In the genomic region with DNA sequence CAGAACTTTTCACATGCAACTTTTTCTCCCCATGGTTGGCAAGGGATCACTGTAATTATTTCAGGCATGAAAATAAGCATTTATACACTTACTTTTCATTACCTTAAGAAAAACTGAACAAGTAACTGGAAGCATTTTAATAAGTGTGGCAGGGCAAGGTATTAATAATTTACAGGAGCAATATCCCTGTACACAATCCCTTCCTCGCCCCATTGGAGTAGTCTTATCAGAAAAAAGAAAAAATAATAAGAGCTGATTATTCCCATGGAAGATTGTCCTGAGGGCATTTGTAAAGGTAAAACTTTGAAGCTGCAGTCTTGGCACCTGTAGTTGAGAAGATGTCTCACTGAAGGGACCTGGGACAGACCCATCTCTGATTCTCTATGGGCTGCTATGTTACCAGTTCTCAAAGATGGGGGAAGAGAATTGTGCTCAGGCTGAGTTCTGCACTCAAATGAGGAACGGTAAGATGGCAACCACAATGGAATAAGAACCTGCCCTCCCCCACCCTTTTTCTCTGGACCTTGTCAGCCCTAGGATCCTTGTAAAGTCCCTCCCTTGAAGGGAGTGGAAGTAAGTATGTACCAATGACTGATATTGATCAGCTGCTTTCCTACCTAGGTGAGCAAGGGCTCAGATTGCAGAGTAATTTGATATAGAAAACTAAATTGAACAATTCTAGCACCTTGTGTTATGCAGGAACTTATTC, we compare ENCODE assay signal across 17 cellular contexts.
DNase-seq lines count a peak whose midpoint lies in the region; ATAC-seq and TF ChIP-seq lines count a peak whose summit lies in the region.
"Had no signal": no experiment of that assay in that cellular context is flagged by ENCODE, and none has a peak within 500 bp of the region (broad histone marks: within the 10 kb centered on the region; RNA-seq: fewer than 3 reads in every experiment).

No MANE protein-coding gene starts in this region.

- no peaks in the 10 kb centered on the region for H3F3A ChIP-seq in smooth muscle cell (ENCODE audit: low read depth)

- CTCF ChIA-PET in activated CD8-positive, alpha-beta T cell treated with anti-CD3 and anti-CD28 coated beads, Interleukin-2, amount 10 ng/mL, durations not matched to agents 7 days and 5 days (lab: Charles Lee) = interaction anchor here (1.1 to 2.8 kb wide), 6 partner anchors 10 to 32 kb away, joined by 3 to 19 read pairs (median 4); no protein-coding TSS in a partner anchor
- CTCF ChIA-PET in activated CD8-positive, alpha-beta T cell treated with anti-CD3 and anti-CD28 coated beads for 36 hours (lab: Charles Lee) = interaction anchor here (1.5 to 2.1 kb wide), 3 partner anchors 16 to 31 kb away, joined by 5 to 7 read pairs (median 5); no protein-coding TSS in a partner anchor

- no peak overlapping the region for H3K9ac ChIP-seq in smooth muscle cell (ENCODE audit: low read depth)

- H3K4me1 ChIP-seq in smooth muscle cell (ENCODE audit: low read depth) = peaks cover 9% of the 10 kb centered on the region
- H3K4me1 ChIP-seq: A549 had no signal

- intact Hi-C loops in activated CD8-positive, alpha-beta T cell treated with anti-CD3 and anti-CD28 coated beads for 36 hours (cut with micrococcal nuclease) = loop anchor here (5.0 kb wide), 1 partner anchor 55 kb away; no protein-coding TSS in a partner anchor

- peak overlapping the region; percentile 81 for H3K4me2 ChIP-seq in smooth muscle cell
- H3K4me2 ChIP-seq: A549 had no signal

- WGBS in smooth muscle cell (ENCODE audit: low lambda C conversion rate) = 87% methylated on average over 2 of the region's 2 CpGs

- H3K4me3 Mint-ChIP-seq in activated CD8-positive, alpha-beta T cell treated with anti-CD3 and anti-CD28 coated beads, Interleukin-2, amount 10 ng/mL, durations not matched to agents 7 days and 5 days = no peak overlapping the region
- H3K4me3 Mint-ChIP-seq in activated CD8-positive, alpha-beta T cell treated with anti-CD3 and anti-CD28 coated beads for 36 hours = no peak overlapping the region
- peak overlapping the region; percentile 29 for H3K4me3 Mint-ChIP-seq in activated naive CD8-positive, alpha-beta T cell treated with anti-CD3 and anti-CD28 coated beads, Interleukin-2, amount 50 U/mL, for 24 hours

- no peak overlapping the region for H2AFZ ChIP-seq in smooth muscle cell (ENCODE audit: low read depth)

- H3K27me3 Mint-ChIP-seq in activated CD8-positive, alpha-beta T cell treated with anti-CD3 and anti-CD28 coated beads, Interleukin-2, amount 10 ng/mL, durations not matched to agents 7 days and 5 days (ENCODE audit: low read depth) = no peaks in the 10 kb centered on the region
- H3K27me3 Mint-ChIP-seq in activated CD8-positive, alpha-beta T cell treated with anti-CD3 and anti-CD28 coated beads for 36 hours = peaks cover 5% of the 10 kb centered on the region
- peaks cover 17% of the 10 kb centered on the region for H3K27me3 Mint-ChIP-seq in activated naive CD8-positive, alpha-beta T cell treated with anti-CD3 and anti-CD28 coated beads, Interleukin-2, amount 50 U/mL, for 24 hours

- ATAC-seq in activated CD8-positive, alpha-beta T cell treated with anti-CD3 and anti-CD28 coated beads, Interleukin-2, amount 10 ng/mL, durations not matched to agents 7 days and 5 days = no peak
- no peak for ATAC-seq in activated CD8-positive, alpha-beta T cell treated with anti-CD3 and anti-CD28 coated beads for 36 hours
- no peak for ATAC-seq in activated naive CD8-positive, alpha-beta T cell treated with anti-CD3 and anti-CD28 coated beads, Interleukin-2, amount 50 U/mL, for 24 hours
- no peak for ATAC-seq in HG03520 (IDR thresholded peaks at IDR 0.05; ENCODE audit: unreplicated experiment)
- ATAC-seq: A549, HCT116 had no signal

- no peaks in the 10 kb centered on the region for H3K27me3 ChIP-seq in smooth muscle cell (ENCODE audit: low read depth)

- no peaks in the 10 kb centered on the region for H3K79me2 ChIP-seq in smooth muscle cell (ENCODE audit: low read depth)

- no peaks in the 10 kb centered on the region for H4K20me1 ChIP-seq in smooth muscle cell (ENCODE audit: low read depth)

- H3K9me3 Mint-ChIP-seq in activated CD8-positive, alpha-beta T cell treated with anti-CD3 and anti-CD28 coated beads, Interleukin-2, amount 10 ng/mL, durations not matched to agents 7 days and 5 days (ENCODE audit: insufficient read depth) = peaks cover 13% of the 10 kb centered on the region
- peaks cover 3% of the 10 kb centered on the region for H3K9me3 Mint-ChIP-seq in activated CD8-positive, alpha-beta T cell treated with anti-CD3 and anti-CD28 coated beads for 36 hours
- H3K9me3 Mint-ChIP-seq in activated naive CD8-positive, alpha-beta T cell treated with anti-CD3 and anti-CD28 coated beads, Interleukin-2, amount 50 U/mL, for 24 hours = peaks cover 7% of the 10 kb centered on the region

- H3K4me3 ChIP-seq in smooth muscle cell = no peak overlapping the region
- H3K4me3 ChIP-seq: A549, K562 had no signal

- peaks cover 50% of the 10 kb centered on the region for H3K4me1 Mint-ChIP-seq in activated CD8-positive, alpha-beta T cell treated with anti-CD3 and anti-CD28 coated beads, Interleukin-2, amount 10 ng/mL, durations not matched to agents 7 days and 5 days (ENCODE audit: low read depth)
- H3K4me1 Mint-ChIP-seq in activated CD8-positive, alpha-beta T cell treated with anti-CD3 and anti-CD28 coated beads for 36 hours (ENCODE audit: low read depth) = peaks cover 36% of the 10 kb centered on the region
- H3K4me1 Mint-ChIP-seq in activated naive CD8-positive, alpha-beta T cell treated with anti-CD3 and anti-CD28 coated beads, Interleukin-2, amount 50 U/mL, for 24 hours = peaks cover 46% of the 10 kb centered on the region

- no peak overlapping the region for H3K27ac ChIP-seq in smooth muscle cell (ENCODE audit: low read depth)
- H3K27ac ChIP-seq: A549, HL-60, RWPE1 had no signal

- no peaks in the 10 kb centered on the region for H3K36me3 ChIP-seq in smooth muscle cell (ENCODE audit: low read depth)

- peaks cover 46% of the 10 kb centered on the region for H3K36me3 Mint-ChIP-seq in activated CD8-positive, alpha-beta T cell treated with anti-CD3 and anti-CD28 coated beads, Interleukin-2, amount 10 ng/mL, durations not matched to agents 7 days and 5 days (ENCODE audit: low read depth)
- H3K36me3 Mint-ChIP-seq in activated CD8-positive, alpha-beta T cell treated with anti-CD3 and anti-CD28 coated beads for 36 hours (ENCODE audit: low read depth) = peaks cover 8% of the 10 kb centered on the region
- H3K36me3 Mint-ChIP-seq in activated naive CD8-positive, alpha-beta T cell treated with anti-CD3 and anti-CD28 coated beads, Interleukin-2, amount 50 U/mL, for 24 hours (ENCODE audit: low read depth) = peaks cover 11% of the 10 kb centered on the region
- H3K36me3 Mint-ChIP-seq: CD4-positive, CD25-positive, alpha-beta regulatory T cell had no signal

- H3K27ac Mint-ChIP-seq in activated CD8-positive, alpha-beta T cell treated with anti-CD3 and anti-CD28 coated beads, Interleukin-2, amount 10 ng/mL, durations not matched to agents 7 days and 5 days = peak overlapping the region; percentile 71
- H3K27ac Mint-ChIP-seq in activated CD8-positive, alpha-beta T cell treated with anti-CD3 and anti-CD28 coated beads for 36 hours = no peak overlapping the region
- H3K27ac Mint-ChIP-seq in activated naive CD8-positive, alpha-beta T cell treated with anti-CD3 and anti-CD28 coated beads, Interleukin-2, amount 50 U/mL, for 24 hours = peak overlapping the region; percentile 71
- H3K27ac Mint-ChIP-seq: CD4-positive, CD25-positive, alpha-beta regulatory T cell had no signal

- no peak for TF ChIP-seq CTCF in activated CD8-positive, alpha-beta T cell treated with anti-CD3 and anti-CD28 coated beads for 36 hours (IDR thresholded peaks at IDR 0.05)
- no peak for TF ChIP-seq CTCF in smooth muscle cell (IDR thresholded peaks at IDR 0.05; ENCODE audit: borderline replicate concordance, insufficient read depth, poor library complexity, severe bottlenecking)

- POLR2A ChIA-PET in activated CD8-positive, alpha-beta T cell treated with anti-CD3 and anti-CD28 coated beads, Interleukin-2, amount 10 ng/mL, durations not matched to agents 7 days and 5 days (lab: Charles Lee) = no interaction called here
- POLR2A ChIA-PET in activated CD8-positive, alpha-beta T cell treated with anti-CD3 and anti-CD28 coated beads for 36 hours (lab: Charles Lee) = interaction anchor here (0.7 to 1.3 kb wide), 2 partner anchors 12 to 22 kb away, joined by 4 to 5 read pairs; no protein-coding TSS in a partner anchor

- H3K9me3 ChIP-seq in smooth muscle cell (replicated peaks; ENCODE audit: low read depth) = no peaks in the 10 kb centered on the region
- H3K9me3 ChIP-seq: A549 had no signal

- DNase-seq in activated CD8-positive, alpha-beta T cell treated with anti-CD3 and anti-CD28 coated beads, Interleukin-2, amount 10 ng/mL, durations not matched to agents 7 days and 5 days = no peak
- no peak for DNase-seq in activated CD8-positive, alpha-beta T cell treated with anti-CD3 and anti-CD28 coated beads for 36 hours
- DNase-seq in OCI-M1 (lab: John Stamatoyannopoulos, UW) (peak; percentile 52), smooth muscle cell (lab: John Stamatoyannopoulos, UW; ENCODE audit: unreplicated experiment) (no peak), ureter (ENCODE audit: low spot score) (no peak), NCI-H146 (lab: John Stamatoyannopoulos, UW) (no peak)
- no peak for DNase-seq in activated naive CD8-positive, alpha-beta T cell treated with anti-CD3 and anti-CD28 coated beads, Interleukin-2, amount 50 U/mL, for 24 hours
- DNase-seq: NCI-H1048, NCI-H2227 treated with DMSO at 0.1 percent for 48 hours, NCI-H524 treated with DMSO at 0.1 percent for 48 hours had no signal
